8 cellular contexts compared by ENCODE assay signal in genomic region chr11:47523491-47524199, GRCh38. TPM values are rescaled to one million over a fixed set of nuclear protein-coding genes. Genes with fewer than 3 reads are reported as not detected.
DNase-seq lines count a peak whose midpoint lies in the region; ATAC-seq and TF ChIP-seq lines count a peak whose summit lies in the region.

No MANE protein-coding gene starts in this region.

- H3K36me3 ChIP-seq in Karpas-422 (ENCODE audit: insufficient read depth, low read length), result no peaks in the 10 kb centered on the region
- peaks cover 15% of the 10 kb centered on the region for H3K36me3 ChIP-seq in neutrophil

- H3K4me3 Mint-ChIP-seq in activated T-helper 1 cell treated with anti-CD3 and anti-CD28 coated beads, Interleukin-12 subunit alpha, Interleukin-12 subunit beta, Interleukin-2, Interleukin-4 antibody, amounts not matched to agents 30 ng/mL and 10 ng/mL and 1 ng/mL, durations not matched to agents 14 hours and 24 hours and 36 hours, result peak overlapping the region; percentile 54

- no peaks in the 10 kb centered on the region for H3K9me3 Mint-ChIP-seq in activated T-helper 1 cell treated with anti-CD3 and anti-CD28 coated beads, Interleukin-12 subunit alpha, Interleukin-12 subunit beta, Interleukin-2, Interleukin-4 antibody, amounts not matched to agents 30 ng/mL and 10 ng/mL and 1 ng/mL, durations not matched to agents 14 hours and 24 hours and 36 hours

- H3K27ac Mint-ChIP-seq in activated T-helper 1 cell treated with anti-CD3 and anti-CD28 coated beads, Interleukin-12 subunit alpha, Interleukin-12 subunit beta, Interleukin-2, Interleukin-4 antibody, amounts not matched to agents 30 ng/mL and 10 ng/mL and 1 ng/mL, durations not matched to agents 14 hours and 24 hours and 36 hours, result peak overlapping the region; percentile 89

- H3K9me3 ChIP-seq in Karpas-422 (ENCODE audit: low read length) (no peaks in the 10 kb centered on the region), neutrophil (no peaks in the 10 kb centered on the region)

- peak; percentile 61 for ATAC-seq in GM18907 (IDR thresholded peaks at IDR 0.05; ENCODE audit: unreplicated experiment)

- H3K36me3 Mint-ChIP-seq in activated T-helper 1 cell treated with anti-CD3 and anti-CD28 coated beads, Interleukin-12 subunit alpha, Interleukin-12 subunit beta, Interleukin-2, Interleukin-4 antibody, amounts not matched to agents 30 ng/mL and 10 ng/mL and 1 ng/mL, durations not matched to agents 14 hours and 24 hours and 36 hours (ENCODE audit: low read depth), result peaks cover 8% of the 10 kb centered on the region

- H3K4me3 ChIP-seq in Karpas-422 (ENCODE audit: low read length) (no peak overlapping the region), fibroblast of the aortic adventitia (ENCODE audit: low read depth, low read length) (peak overlapping the region; percentile 38), neutrophil (ENCODE audit: low read depth in 1 of 2, low read length in 1 of 2) (no peak overlapping the region)

- TF ChIP-seq CTCF in fibroblast of the aortic adventitia (IDR thresholded peaks at IDR 0.05; ENCODE audit: insufficient read depth, low read length) (no peak), neutrophil (IDR thresholded peaks at IDR 0.05) (no peak)

- H3K4me1 ChIP-seq in Karpas-422 (ENCODE audit: low read length) (peaks cover 72% of the 10 kb centered on the region), neutrophil (ENCODE audit: control insufficient read depth in 1 of 2, insufficient read depth in 1 of 2, low read depth in 1 of 2, low read length in 1 of 2) (peaks cover 13 to 17% of the 10 kb centered on the region in 2 experiments)

- peak; percentile 36 for DNase-seq in 8988T
- DNase-seq in Karpas-422, result no peak
- peak; percentile 41 for DNase-seq in activated T-helper 1 cell treated with anti-CD3 and anti-CD28 coated beads, Interleukin-12 subunit alpha, Interleukin-12 subunit beta, Interleukin-2, Interleukin-4 antibody, amounts not matched to agents 30 ng/mL and 10 ng/mL and 1 ng/mL, durations not matched to agents 14 hours and 24 hours and 36 hours (ENCODE audit: low spot score)
- peak; percentile 78 for DNase-seq in fibroblast of the aortic adventitia (ENCODE audit: low read depth)
- no peak for DNase-seq in NCI-H1694 treated with DMSO at 0.1 percent for 48 hours (lab: John Stamatoyannopoulos, UW)
- DNase-seq in SKM-1 (lab: John Stamatoyannopoulos, UW; ENCODE audit: unreplicated experiment), result no peak

- H3K27ac ChIP-seq in Karpas-422 (ENCODE audit: low read length), result peak overlapping the region; percentile 60
- peak overlapping the region; percentile 51 for H3K27ac ChIP-seq in neutrophil

- H3K9ac ChIP-seq in Karpas-422 (ENCODE audit: low read length), result no peak overlapping the region; the same call in 1 of the 2 replicates

- peaks cover 50% of the 10 kb centered on the region for H3K4me1 Mint-ChIP-seq in activated T-helper 1 cell treated with anti-CD3 and anti-CD28 coated beads, Interleukin-12 subunit alpha, Interleukin-12 subunit beta, Interleukin-2, Interleukin-4 antibody, amounts not matched to agents 30 ng/mL and 10 ng/mL and 1 ng/mL, durations not matched to agents 14 hours and 24 hours and 36 hours (ENCODE audit: low read depth)

- peak overlapping the region; percentile 51 for H3K4me2 ChIP-seq in Karpas-422 (ENCODE audit: low read depth, low read length, poor library complexity, severe bottlenecking)

- intact Hi-C loops in activated T-helper 1 cell treated with anti-CD3 and anti-CD28 coated beads, Interleukin-12 subunit alpha, Interleukin-12 subunit beta, Interleukin-2, Interleukin-4 antibody, amounts not matched to agents 30 ng/mL and 10 ng/mL and 1 ng/mL, durations not matched to agents 14 hours and 24 hours and 36 hours (cut with micrococcal nuclease), result loop anchor here (1.0 to 2.0 kb wide), 4 partner anchors 8 to 30 kb away; partner anchors contain the start of gene CELF1

- peaks cover 22% of the 10 kb centered on the region; the same call in 1 of the 2 replicates for H4K20me1 ChIP-seq in Karpas-422 (ENCODE audit: insufficient read depth, low read depth, low read length)

- no peaks in the 10 kb centered on the region for H3K9me2 ChIP-seq in Karpas-422 (replicated peaks; ENCODE audit: insufficient read depth, low read length)

- H3K27me3 ChIP-seq in Karpas-422 (ENCODE audit: low read length), result no peaks in the 10 kb centered on the region
- H3K27me3 ChIP-seq in neutrophil, result no peaks in the 10 kb centered on the region

- H2AFZ ChIP-seq in Karpas-422 (ENCODE audit: low read length), result no peak overlapping the region

- peaks cover 98% of the 10 kb centered on the region for H3K79me2 ChIP-seq in Karpas-422 (ENCODE audit: low read length)

- no peaks in the 10 kb centered on the region for H3K27me3 Mint-ChIP-seq in activated T-helper 1 cell treated with anti-CD3 and anti-CD28 coated beads, Interleukin-12 subunit alpha, Interleukin-12 subunit beta, Interleukin-2, Interleukin-4 antibody, amounts not matched to agents 30 ng/mL and 10 ng/mL and 1 ng/mL, durations not matched to agents 14 hours and 24 hours and 36 hours (ENCODE audit: insufficient read depth)

RNA-seq across cellular contexts. Expression of gene CELF1, which starts 29.3 kb away (rescaled TPM):
- 130 and 148 TPM in 2 replicates for total RNA-seq in Karpas-422 (2014; rRNA removed; shearing (Covaris generic); ENCODE audit: low replicate concordance)
- 148 and 155 TPM in 2 replicates for total RNA-seq in activated T-helper 1 cell treated with anti-CD3 and anti-CD28 coated beads, Interleukin-12 subunit alpha, Interleukin-12 subunit beta, Interleukin-2, Interleukin-4 antibody, amounts not matched to agents 30 ng/mL and 10 ng/mL and 1 ng/mL, durations not matched to agents 14 hours and 24 hours and 36 hours
- 63.2 and 103 TPM in 2 replicates for total RNA-seq in fibroblast of the aortic adventitia (ENCODE audit: low replicate concordance)

RNA-seq across cellular contexts. Expression of gene PTPMT1, which starts 41.8 kb away (rescaled TPM):
- total RNA-seq in Karpas-422 (2014; rRNA removed; shearing (Covaris generic); ENCODE audit: low replicate concordance), result 174 and 253 TPM in 2 replicates
- 57.5 and 60.6 TPM in 2 replicates for total RNA-seq in activated T-helper 1 cell treated with anti-CD3 and anti-CD28 coated beads, Interleukin-12 subunit alpha, Interleukin-12 subunit beta, Interleukin-2, Interleukin-4 antibody, amounts not matched to agents 30 ng/mL and 10 ng/mL and 1 ng/mL, durations not matched to agents 14 hours and 24 hours and 36 hours
- total RNA-seq in fibroblast of the aortic adventitia (ENCODE audit: low replicate concordance), result 25.6 and 44.1 TPM in 2 replicates

RNA-seq across cellular contexts. Expression of gene KBTBD4, which starts 55.1 kb away (rescaled TPM):
- 8.7 and 11.0 TPM in 2 replicates for total RNA-seq in Karpas-422 (2014; rRNA removed; shearing (Covaris generic); ENCODE audit: low replicate concordance)
- total RNA-seq in activated T-helper 1 cell treated with anti-CD3 and anti-CD28 coated beads, Interleukin-12 subunit alpha, Interleukin-12 subunit beta, Interleukin-2, Interleukin-4 antibody, amounts not matched to agents 30 ng/mL and 10 ng/mL and 1 ng/mL, durations not matched to agents 14 hours and 24 hours and 36 hours, result 16.3 and 19.0 TPM in 2 replicates
- 28.4 and 29.9 TPM in 2 replicates for total RNA-seq in fibroblast of the aortic adventitia (ENCODE audit: low replicate concordance)

RNA-seq across cellular contexts. Expression of gene NDUFS3, which starts 55.2 kb away (rescaled TPM):
- total RNA-seq in Karpas-422 (2014; rRNA removed; shearing (Covaris generic); ENCODE audit: low replicate concordance), result 41.2 and 104 TPM in 2 replicates
- total RNA-seq in activated T-helper 1 cell treated with anti-CD3 and anti-CD28 coated beads, Interleukin-12 subunit alpha, Interleukin-12 subunit beta, Interleukin-2, Interleukin-4 antibody, amounts not matched to agents 30 ng/mL and 10 ng/mL and 1 ng/mL, durations not matched to agents 14 hours and 24 hours and 36 hours, result 148 and 152 TPM in 2 replicates
- 56.5 and 157 TPM in 2 replicates for total RNA-seq in fibroblast of the aortic adventitia (ENCODE audit: low replicate concordance)

Comparison
In these comparisons a context has a peak if more than half of its experiments do, and no peak if none do; other contexts are left out.
1. DNase-seq: peak in 8988T (single experiment), activated T-helper 1 cell treated with anti-CD3 and anti-CD28 coated beads, Interleukin-12 subunit alpha, Interleukin-12 subunit beta, Interleukin-2, Interleukin-4 antibody, amounts not matched to agents 30 ng/mL and 10 ng/mL and 1 ng/mL, durations not matched to agents 14 hours and 24 hours and 36 hours (single experiment) and fibroblast of the aortic adventitia (single experiment); none in Karpas-422 (single experiment), NCI-H1694 treated with DMSO at 0.1 percent for 48 hours (single experiment) and SKM-1 (single experiment).